Comparison of ENCODE assay signal across 1 cellular context in the genomic region with DNA sequence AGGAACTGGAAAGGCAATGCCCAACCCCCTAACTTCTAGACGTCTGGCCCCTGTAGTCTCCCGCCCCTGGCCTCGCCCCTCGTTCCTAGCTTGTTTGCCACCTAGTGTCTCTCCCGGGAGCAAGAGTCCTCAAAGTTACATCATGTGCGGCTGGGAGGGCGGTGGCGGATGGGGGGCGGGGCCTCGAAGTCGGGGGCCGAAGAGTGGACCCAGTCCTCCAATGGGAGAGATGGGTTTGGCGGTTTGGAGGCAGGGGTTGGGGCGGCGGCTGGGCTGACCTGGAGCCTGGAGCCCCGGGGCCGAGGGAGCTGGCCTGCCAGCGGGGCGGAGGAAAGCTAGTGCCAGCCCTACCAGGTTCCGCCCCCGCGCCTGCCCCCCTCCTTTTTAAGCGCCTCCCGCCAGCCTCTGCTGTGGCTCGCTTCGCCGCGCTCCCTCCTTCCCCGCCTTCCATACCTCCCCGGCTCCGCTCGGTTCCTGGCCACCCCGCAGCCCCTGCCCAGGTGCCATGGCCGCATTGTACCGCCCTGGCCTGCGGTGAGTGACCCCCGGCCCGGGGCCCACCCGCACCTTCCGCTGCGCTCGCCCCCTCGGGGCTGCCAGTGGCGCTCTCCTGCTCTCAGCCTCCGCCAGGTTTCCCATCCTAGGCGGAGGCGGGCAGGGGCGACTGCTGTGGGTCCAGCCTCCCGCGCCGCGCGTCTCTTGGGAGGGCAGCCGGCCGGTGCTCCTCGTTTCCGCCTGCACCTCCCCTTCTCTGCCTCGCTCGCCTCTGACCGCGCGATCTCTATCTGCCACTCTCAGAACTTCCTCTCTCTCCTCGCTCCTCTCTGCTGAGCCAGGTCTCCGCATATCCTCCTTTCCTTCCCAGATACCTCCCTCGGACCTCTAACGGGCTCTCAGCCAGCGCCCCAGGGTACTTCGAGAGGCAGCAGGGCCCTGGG.
TF ChIP-seq lines count a peak whose summit lies in the region.

PCK2 (plus strand) TSS at position 411 of the 938 bp plus-strand sequence; CDS start at position 506, 95 bp downstream.

TF ChIP-seq in WTC11, 78 proteins besides CTCF, POLR2A, EP300 and RAD21 (continued from another document):
- TF ChIP-seq, protein P1, sequence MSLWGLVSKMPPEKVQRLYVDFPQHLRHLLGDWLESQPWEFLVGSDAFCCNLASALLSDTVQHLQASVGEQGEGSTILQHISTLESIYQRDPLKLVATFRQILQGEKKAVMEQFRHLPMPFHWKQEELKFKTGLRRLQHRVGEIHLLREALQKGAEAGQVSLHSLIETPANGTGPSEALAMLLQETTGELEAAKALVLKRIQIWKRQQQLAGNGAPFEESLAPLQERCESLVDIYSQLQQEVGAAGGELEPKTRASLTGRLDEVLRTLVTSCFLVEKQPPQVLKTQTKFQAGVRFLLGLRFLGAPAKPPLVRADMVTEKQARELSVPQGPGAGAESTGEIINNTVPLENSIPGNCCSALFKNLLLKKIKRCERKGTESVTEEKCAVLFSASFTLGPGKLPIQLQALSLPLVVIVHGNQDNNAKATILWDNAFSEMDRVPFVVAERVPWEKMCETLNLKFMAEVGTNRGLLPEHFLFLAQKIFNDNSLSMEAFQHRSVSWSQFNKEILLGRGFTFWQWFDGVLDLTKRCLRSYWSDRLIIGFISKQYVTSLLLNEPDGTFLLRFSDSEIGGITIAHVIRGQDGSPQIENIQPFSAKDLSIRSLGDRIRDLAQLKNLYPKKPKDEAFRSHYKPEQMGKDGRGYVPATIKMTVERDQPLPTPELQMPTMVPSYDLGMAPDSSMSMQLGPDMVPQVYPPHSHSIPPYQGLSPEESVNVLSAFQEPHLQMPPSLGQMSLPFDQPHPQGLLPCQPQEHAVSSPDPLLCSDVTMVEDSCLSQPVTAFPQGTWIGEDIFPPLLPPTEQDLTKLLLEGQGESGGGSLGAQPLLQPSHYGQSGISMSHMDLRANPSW (CRISPR knock-in tag; conservative IDR thresholded peaks at IDR 0.05; ENCODE audit: low read depth) = no peak
